ENCODE assay signal across 21 cellular contexts in genomic region chr1:10741696-10742095, GRCh38. TPM values are rescaled to one million over a fixed set of nuclear protein-coding genes. Genes with fewer than 3 reads are reported as not detected.
A peak's percentile ranks its signal among the peaks of the same experiment; 100 is the strongest.
DNase-seq lines count a peak whose midpoint lies in the region; ATAC-seq, FAIRE-seq and TF ChIP-seq lines count a peak whose summit lies in the region.
"Had no signal": no experiment of that assay in that cellular context is flagged by ENCODE, and none has a peak within 500 bp of the region (broad histone marks: within the 10 kb centered on the region; RNA-seq: fewer than 3 reads in every experiment).

No MANE protein-coding gene starts in this region.

- no peaks in the 10 kb centered on the region for H3K36me3 Mint-ChIP-seq in brain
- H3K36me3 Mint-ChIP-seq in naive thymus-derived CD8-positive, alpha-beta T cell, result no peaks in the 10 kb centered on the region
- H3K36me3 Mint-ChIP-seq: CD14-positive monocyte; CD8-positive, alpha-beta T cell had no signal

- H3K9ac ChIP-seq in IMR-90 (ENCODE audit: low read depth, low read length), result no peak overlapping the region

- TF ChIP-seq POLR2A in A549 (IDR thresholded peaks at IDR 0.05; ENCODE audit: low read length) (no peak), IMR-90 (IDR thresholded peaks at IDR 0.05; ENCODE audit: low read depth, low read length) (no peak), prostate gland (IDR thresholded peaks at IDR 0.05) (no peak)

- H3K4me1 ChIP-seq in A549, result no peaks in the 10 kb centered on the region
- no peaks in the 10 kb centered on the region for H3K4me1 ChIP-seq in IMR-90 (ENCODE audit: control insufficient read depth, insufficient read depth, low read length)
- H3K4me1 ChIP-seq in prostate gland (replicated peaks), result peaks cover 25% of the 10 kb centered on the region

- DNase-seq in A549 (ENCODE audit: low read depth in 1 of 2, low spot score in 1 of 2) (no peak), IMR-90 (no peak), prostate gland (ENCODE audit: low spot score) (no peak), MV-4-11 (lab: John Stamatoyannopoulos, UW) (no peak)
- DNase-seq in stimulated activated naive CD4-positive, alpha-beta T cell (lab: John Stamatoyannopoulos, UW), result no peak
- no peak for DNase-seq in naive thymus-derived CD8-positive, alpha-beta T cell
- DNase-seq: CD8-positive, alpha-beta T cell; COR-L47; DMS153; DMS79 treated with DMSO at 0.1 percent for 48 hours; EL had no signal

- no peaks in the 10 kb centered on the region for H3K9me3 ChIP-seq in A549
- no peaks in the 10 kb centered on the region for H3K9me3 ChIP-seq in IMR-90 (ENCODE audit: control insufficient read depth, insufficient read depth, low read length)
- no peaks in the 10 kb centered on the region for H3K9me3 ChIP-seq in prostate gland

- H3K9me1 ChIP-seq in IMR-90 (ENCODE audit: insufficient read depth, low read length), result no peaks in the 10 kb centered on the region

- H3K27ac Mint-ChIP-seq in brain, result peak overlapping the region in 4 of 5 experiments; percentile 2 to 58 (median 38)
- H3K27ac Mint-ChIP-seq in naive thymus-derived CD8-positive, alpha-beta T cell, result no peak overlapping the region
- H3K27ac Mint-ChIP-seq: CD14-positive monocyte; CD8-positive, alpha-beta T cell had no signal

- H3K36me3 ChIP-seq in IMR-90 (ENCODE audit: control insufficient read depth, insufficient read depth, low read length) (no peaks in the 10 kb centered on the region), prostate gland (no peaks in the 10 kb centered on the region)

- H3K23ac ChIP-seq in IMR-90 (ENCODE audit: low read depth, low read length), result no peak overlapping the region

- intact Hi-C loops in IMR-90 (cut with micrococcal nuclease), result no loop called here
- intact Hi-C loops in prostate gland (cut with DNase I), result no loop called here

- POLR2A ChIA-PET in A549 (lab: Yijun Ruan, JAX) (no interaction called here), IMR-90 (lab: Charles Lee; ENCODE audit: unreplicated experiment) (no interaction called here)
- POLR2A ChIA-PET in naive thymus-derived CD8-positive, alpha-beta T cell (lab: Charles Lee), result no interaction called here

- H3K18ac ChIP-seq in IMR-90 (ENCODE audit: low read depth, low read length), result no peak overlapping the region

- no peak overlapping the region for H2AFZ ChIP-seq in IMR-90 (replicated peaks; ENCODE audit: low read length, poor library complexity)

- no TSS peak for BruUV-seq in IMR-90 (replicated peaks; lab: Mats Ljungman, UMichigan)

- H3K27me3 ChIP-seq in IMR-90 (ENCODE audit: control insufficient read depth, insufficient read depth, low read length), result peaks cover 44% of the 10 kb centered on the region
- no peaks in the 10 kb centered on the region for H3K27me3 ChIP-seq in prostate gland (replicated peaks; ENCODE audit: insufficient read depth)

- no peak for TF ChIP-seq RAD21 in A549 (conservative IDR thresholded peaks at IDR 0.05 in 1 of 2, IDR thresholded peaks at IDR 0.05 in 1 of 2)
- no peak for TF ChIP-seq RAD21 in IMR-90 (IDR thresholded peaks at IDR 0.05; ENCODE audit: low read length)

- H3K4me3 Mint-ChIP-seq in brain, result no peak overlapping the region
- no peak overlapping the region for H3K4me3 Mint-ChIP-seq in naive thymus-derived CD8-positive, alpha-beta T cell
- H3K4me3 Mint-ChIP-seq: CD8-positive, alpha-beta T cell had no signal

- WGBS in A549 (ENCODE audit: missing lambda C conversion rate), result 82% methylated on average over 9 of the region's 13 CpGs
- 85% methylated on average over 4 of the region's 13 CpGs; no CpG with 5 or more reads in 1 of the 2 experiments for WGBS in IMR-90 (ENCODE audit: extremely low coverage in 2 of 2, insufficient read length in 1 of 2), 2 experiments
- 71% methylated on average over 13 of the region's 13 CpGs for WGBS in prostate gland

- in situ Hi-C loops in IMR-90 (cut with MboI; ENCODE audit: low sequenced_read_pairs), result no loop called here

- H3K27me3 Mint-ChIP-seq in brain, result peaks cover 19% of the 10 kb centered on the region
- H3K27me3 Mint-ChIP-seq in naive thymus-derived CD8-positive, alpha-beta T cell, result peaks cover 0 to 11% (median 2%) of the 10 kb centered on the region in 5 donors

- no peak overlapping the region for H2AK5ac ChIP-seq in IMR-90 (ENCODE audit: low read depth, low read length)

- H3K4ac ChIP-seq in IMR-90 (ENCODE audit: low read depth, low read length), result no peak overlapping the region

- TF ChIP-seq CTCF in A549 (IDR thresholded peaks at IDR 0.05) (no peak), IMR-90 (conservative IDR thresholded peaks at IDR 0.05; ENCODE audit: low read depth, low read length) (no peak), brain (conservative IDR thresholded peaks at IDR 0.05) (no peak), prostate gland (IDR thresholded peaks at IDR 0.05) (no peak)

- no peak overlapping the region for H3K27ac ChIP-seq in A549
- H3K27ac ChIP-seq in IMR-90 (ENCODE audit: insufficient read depth, low read length), result no peak overlapping the region
- peak overlapping the region; percentile 19 to 45 for H3K27ac ChIP-seq in prostate gland

- no peak overlapping the region for H2AK9ac ChIP-seq in IMR-90 (replicated peaks; ENCODE audit: low read depth, low read length, poor library complexity)

- dilution Hi-C loops in IMR-90 (cut with HindIII; ENCODE audit: low sequenced_read_pairs, unreplicated experiment), result no loop called here

- no peak overlapping the region for H3K4me3 ChIP-seq in A549
- H3K4me3 ChIP-seq in IMR-90 (ENCODE audit: insufficient read depth, low read depth, low read length), result no peak overlapping the region
- H3K4me3 ChIP-seq in prostate gland, result no peak overlapping the region

- FAIRE-seq in A549 (lab: Jason Lieb, UNC), result no peak
- FAIRE-seq: A204.1, D721Med, G401.6, GM12891, GM19239, H54, HTR-8/SVneo had no signal

- peaks cover 80% of the 10 kb centered on the region for H3K4me1 Mint-ChIP-seq in brain
- H3K4me1 Mint-ChIP-seq in naive thymus-derived CD8-positive, alpha-beta T cell, result no peaks in the 10 kb centered on the region
- H3K4me1 Mint-ChIP-seq: CD14-positive monocyte had no signal

- H4K91ac ChIP-seq in IMR-90 (ENCODE audit: insufficient read depth, low read depth, low read length), result no peak overlapping the region

- H3K56ac ChIP-seq in IMR-90 (ENCODE audit: extremely low read depth, insufficient read depth, low read length), result no peak overlapping the region

- no peak overlapping the region for H2BK15ac ChIP-seq in IMR-90 (ENCODE audit: low read depth, low read length)

- H4K20me1 ChIP-seq in IMR-90 (ENCODE audit: insufficient read depth, low read length), result no peaks in the 10 kb centered on the region

- no peak overlapping the region for H4K5ac ChIP-seq in IMR-90 (ENCODE audit: low read depth, low read length)

- peaks cover 0 to 6% (median 0%) of the 10 kb centered on the region in 5 experiments for H3K9me3 Mint-ChIP-seq in brain
- H3K9me3 Mint-ChIP-seq in naive thymus-derived CD8-positive, alpha-beta T cell, result no peaks in the 10 kb centered on the region
- H3K9me3 Mint-ChIP-seq: CD14-positive monocyte; CD8-positive, alpha-beta T cell had no signal

- no peak for ATAC-seq in A549
- no peak for ATAC-seq in IMR-90 (ENCODE audit: low read depth)
- no peak for ATAC-seq in naive thymus-derived CD8-positive, alpha-beta T cell
- ATAC-seq: CD8-positive, alpha-beta T cell; HCT116 had no signal

- CTCF ChIA-PET in A549 (lab: Yijun Ruan, JAX) (no interaction called here), IMR-90 (lab: Yijun Ruan, JAX) (no interaction called here)

- H2BK20ac ChIP-seq in IMR-90 (ENCODE audit: low read depth, low read length), result no peak overlapping the region

- H3K4me2 ChIP-seq in A549 (no peak overlapping the region), IMR-90 (ENCODE audit: low read depth, low read length) (no peak overlapping the region)

- no peak for TF ChIP-seq EP300 in A549 (IDR thresholded peaks at IDR 0.05)

- H2BK120ac ChIP-seq in IMR-90 (ENCODE audit: low read depth, low read length), result no peak overlapping the region

- no peak overlapping the region for H4K8ac ChIP-seq in IMR-90 (ENCODE audit: low read depth in 2 of 2, low read length in 2 of 2)

- H3K79me1 ChIP-seq in IMR-90 (ENCODE audit: low read depth in 1 of 2, low read length in 2 of 2), result no peaks in the 10 kb centered on the region

- H2BK5ac ChIP-seq in IMR-90 (ENCODE audit: low read depth, low read length, poor library complexity, severe bottlenecking), result no peak overlapping the region

- no peak overlapping the region for H3K14ac ChIP-seq in IMR-90 (replicated peaks; ENCODE audit: low read depth, low read length)

TF ChIP-seq in A549, 52 proteins besides CTCF, POLR2A, EP300 and RAD21:
- TF ChIP-seq MAFK (IDR thresholded peaks at IDR 0.05; ENCODE audit: partially characterized antibody), result peak; percentile 63
- TF ChIP-seq ZNF302 (CRISPR knock-in tag; IDR thresholded peaks at IDR 0.05), result no peak
TF ChIP-seq in A549: peak in this region for 1.

TF ChIP-seq in IMR-90, 13 proteins besides CTCF, POLR2A, EP300 and RAD21:
- TF ChIP-seq MAFK (IDR thresholded peaks at IDR 0.05; ENCODE audit: low read depth, low read length) (peak; percentile 80), MAZ (IDR thresholded peaks at IDR 0.05; ENCODE audit: borderline replicate concordance, low read depth, low read length) (no peak), USF2 (IDR thresholded peaks at IDR 0.05; ENCODE audit: low read depth, low read length) (no peak)

RNA-seq across cellular contexts. Expression of gene CASZ1, which starts 54.8 kb away (rescaled TPM):
- polyA plus RNA-seq in A549 (2011; rRNA removed) (0.52 and 0.56 TPM in 2 replicates), A549 (2017; fragmentation: RNase III; extraction: RNeasy Plus Mini Kit Qiagen cat#74134 plus additional on column Dnase treatment) (0.94 to 1.2 TPM (median 1.1 TPM) in 3 replicates), IMR-90 (2012; rRNA removed) (0.23 and 0.24 TPM in 2 replicates), brain (ENCODE audit: insufficient read depth, low read depth, low replicate concordance) (6.6 TPM)
- polyA plus RNA-seq in A549 (2012; cell fraction: cytosol; rRNA removed), result 1.0 TPM in 2 replicates
- polyA plus RNA-seq in A549 (2012; cell fraction: nucleus; rRNA removed), result 1.6 and 3.8 TPM in 2 replicates
- 0.92 and 1.1 TPM in 2 replicates for polyA minus RNA-seq in A549 (2011; rRNA and poly(A)+ RNA removed)
- total RNA-seq in IMR-90 (2012; rRNA removed) (under 0.01 and 0.18 TPM in 2 replicates), prostate gland (10 to 100 TPM; 90.9 to 96.9 TPM)
- polyA plus RNA-seq in IMR-90 (2012; cell fraction: cytosol; rRNA removed), result 0.30 and 0.44 TPM in 2 replicates
- 0.78 and 0.86 TPM in 2 replicates for polyA plus RNA-seq in IMR-90 (2012; cell fraction: nucleus; rRNA removed; ENCODE audit: low replicate concordance)
- 10 to 100 TPM; 10.3 to 13.0 TPM for total RNA-seq in naive thymus-derived CD8-positive, alpha-beta T cell
- 1 to 10 TPM in 2 of 3 donors, under 1 TPM in 1; 0.60 to 1.4 (median 1.3) TPM for polyA plus RNA-seq in naive thymus-derived CD8-positive, alpha-beta T cell

Comparison
In these comparisons a context has a peak if more than half of its experiments do, and no peak if none do; other contexts are left out.
1. H3K27ac ChIP-seq: peak in prostate gland (2 of 2); none in A549 (0 of 2) and IMR-90 (single experiment).
2. H3K27ac Mint-ChIP-seq: peak in brain (4 of 5); none in naive thymus-derived CD8-positive, alpha-beta T cell (0 of 10).